Comparison of ENCODE assay signal across 26 cellular contexts in the genomic region with DNA sequence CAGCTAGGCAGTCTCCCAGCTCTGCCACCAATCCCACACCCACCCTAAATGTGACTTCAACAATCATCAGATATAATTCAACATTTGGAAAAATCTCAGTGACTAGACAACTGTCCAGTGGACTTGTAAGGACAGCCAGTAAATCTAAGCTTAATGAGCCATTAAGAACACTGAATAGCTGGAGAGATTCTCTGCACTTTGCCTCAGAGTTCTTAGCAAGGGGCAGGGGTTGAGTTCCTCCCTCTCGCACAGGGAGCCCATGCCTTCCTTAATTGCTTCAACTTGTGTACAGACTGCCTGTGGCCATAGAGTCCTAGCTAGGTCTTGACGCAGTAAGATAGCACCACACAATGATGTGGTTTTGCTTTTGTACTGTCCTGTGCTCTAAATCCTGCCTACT.
"Had no signal": no experiment of that assay in that cellular context is flagged by ENCODE, and none has a peak within 500 bp of the region (broad histone marks: within the 10 kb centered on the region; RNA-seq: fewer than 3 reads in every experiment).

No MANE protein-coding gene starts in this region.

- ATAC-seq: naive thymus-derived CD4-positive, alpha-beta T cell; pancreas; right lobe of liver; stimulated activated effector memory CD8-positive, alpha-beta T cell treated with anti-CD3 and anti-CD28 coated beads, Interleukin-12 subunit alpha, Interleukin-12 subunit beta, amount 100 ng/mL, for 72 hours; stimulated activated naive B cell treated with anti-CD40 and anti-IgM and Interleukin-4, amounts not matched to agents 10 μg/mL and 1 μg/mL and 100 μg/mL, for 72 hours had no signal

- H3K4me1 ChIP-seq: pancreas, prostate gland, right atrium auricular region, right lobe of liver, sigmoid colon, stomach, thyroid gland, tibial nerve, upper lobe of left lung, vagina had no signal

- H3K4me3 ChIP-seq: pancreas, prostate gland, right atrium auricular region, right lobe of liver, sigmoid colon, stomach, thoracic aorta, thyroid gland, tibial nerve, upper lobe of left lung, vagina had no signal

- H3K9me3 Mint-ChIP-seq: naive thymus-derived CD4-positive, alpha-beta T cell; natural killer cell; stimulated activated effector memory CD8-positive, alpha-beta T cell treated with anti-CD3 and anti-CD28 coated beads, Interleukin-12 subunit alpha, Interleukin-12 subunit beta, amount 100 ng/mL, for 72 hours; stimulated activated naive B cell treated with anti-CD40 and anti-IgM and Interleukin-4, amounts not matched to agents 10 μg/mL and 1 μg/mL and 100 μg/mL, for 72 hours; stimulated activated naive CD8-positive, alpha-beta T cell treated with anti-CD3 and anti-CD28 coated beads, Interleukin-15, Interleukin-2, amounts not matched to agents 100 ng/mL and 50 ng/mL, for 24 hours had no signal

- H3K9me3 ChIP-seq: neutrophil, pancreas, prostate gland, right atrium auricular region, right lobe of liver, sigmoid colon, stomach, thoracic aorta, thyroid gland, tibial nerve, upper lobe of left lung, vagina had no signal

- H3K4me1 Mint-ChIP-seq: naive thymus-derived CD4-positive, alpha-beta T cell; natural killer cell; stimulated activated effector memory CD8-positive, alpha-beta T cell treated with anti-CD3 and anti-CD28 coated beads, Interleukin-12 subunit alpha, Interleukin-12 subunit beta, amount 100 ng/mL, for 72 hours; stimulated activated naive B cell treated with anti-CD40 and anti-IgM and Interleukin-4, amounts not matched to agents 10 μg/mL and 1 μg/mL and 100 μg/mL, for 72 hours had no signal

- H3K27ac Mint-ChIP-seq: naive thymus-derived CD4-positive, alpha-beta T cell; natural killer cell; stimulated activated effector memory CD8-positive, alpha-beta T cell treated with anti-CD3 and anti-CD28 coated beads, Interleukin-12 subunit alpha, Interleukin-12 subunit beta, amount 100 ng/mL, for 72 hours; stimulated activated naive B cell treated with anti-CD40 and anti-IgM and Interleukin-4, amounts not matched to agents 10 μg/mL and 1 μg/mL and 100 μg/mL, for 72 hours; stimulated activated naive CD8-positive, alpha-beta T cell treated with anti-CD3 and anti-CD28 coated beads, Interleukin-15, Interleukin-2, amounts not matched to agents 100 ng/mL and 50 ng/mL, for 24 hours had no signal

- DNase-seq: naive thymus-derived CD4-positive, alpha-beta T cell; natural killer cell; nucleus accumbens; pancreas; retina; right lobe of liver; sigmoid colon; small intestine; stimulated activated CD4-positive, alpha-beta T cell treated with anti-CD3 and anti-CD28 coated beads, Interleukin-15, amount 100 ng/mL, for 24 hours; stimulated activated CD4-positive, alpha-beta T cell treated with anti-CD3 and anti-CD28 coated beads, Interleukin-2, amount 100 ng/mL, for 24 hours; stimulated activated CD4-positive, alpha-beta T cell treated with anti-CD3 and anti-CD28 coated beads, Interleukin-2, amount 100 ng/mL, for 48 hours; stimulated activated CD4-positive, alpha-beta T cell treated with anti-CD3 and anti-CD28 coated beads, Interleukin-4, amount 100 ng/mL, for 24 hours; stimulated activated naive B cell treated with anti-CD40 and anti-IgM and Interleukin-4, amounts not matched to agents 10 μg/mL and 1 μg/mL and 100 μg/mL, for 72 hours; stimulated activated naive CD4-positive, alpha-beta T cell treated with Interleukin-2 at 50 U/mL for 16 hours; stomach; thyroid gland; trophoblast cell; upper lobe of left lung had no signal

- H3K27me3 ChIP-seq: neutrophil, right atrium auricular region, right lobe of liver, sigmoid colon, stomach, thyroid gland, tibial nerve, upper lobe of left lung, vagina had no signal

- H3K36me3 Mint-ChIP-seq: naive thymus-derived CD4-positive, alpha-beta T cell; natural killer cell; stimulated activated effector memory CD8-positive, alpha-beta T cell treated with anti-CD3 and anti-CD28 coated beads, Interleukin-12 subunit alpha, Interleukin-12 subunit beta, amount 100 ng/mL, for 72 hours; stimulated activated naive B cell treated with anti-CD40 and anti-IgM and Interleukin-4, amounts not matched to agents 10 μg/mL and 1 μg/mL and 100 μg/mL, for 72 hours had no signal

- H3K36me3 ChIP-seq: neutrophil, pancreas, prostate gland, right atrium auricular region, right lobe of liver, sigmoid colon, stomach, thoracic aorta, thyroid gland, tibial nerve, upper lobe of left lung, vagina had no signal

- H3K4me3 Mint-ChIP-seq: naive thymus-derived CD4-positive, alpha-beta T cell; natural killer cell; stimulated activated effector memory CD8-positive, alpha-beta T cell treated with anti-CD3 and anti-CD28 coated beads, Interleukin-12 subunit alpha, Interleukin-12 subunit beta, amount 100 ng/mL, for 72 hours; stimulated activated naive B cell treated with anti-CD40 and anti-IgM and Interleukin-4, amounts not matched to agents 10 μg/mL and 1 μg/mL and 100 μg/mL, for 72 hours; stimulated activated naive CD8-positive, alpha-beta T cell treated with anti-CD3 and anti-CD28 coated beads, Interleukin-15, Interleukin-2, amounts not matched to agents 100 ng/mL and 50 ng/mL, for 24 hours had no signal

- H3K27me3 Mint-ChIP-seq: stimulated activated naive B cell treated with anti-CD40 and anti-IgM and Interleukin-4, amounts not matched to agents 10 μg/mL and 1 μg/mL and 100 μg/mL, for 72 hours; stimulated activated naive CD8-positive, alpha-beta T cell treated with anti-CD3 and anti-CD28 coated beads, Interleukin-15, Interleukin-2, amounts not matched to agents 100 ng/mL and 50 ng/mL, for 24 hours had no signal

- H3K27ac ChIP-seq: neutrophil, pancreas, prostate gland, right atrium auricular region, right lobe of liver, sigmoid colon, stomach, thoracic aorta, thyroid gland, tibial nerve, upper lobe of left lung, vagina had no signal
